In the genomic region with DNA sequence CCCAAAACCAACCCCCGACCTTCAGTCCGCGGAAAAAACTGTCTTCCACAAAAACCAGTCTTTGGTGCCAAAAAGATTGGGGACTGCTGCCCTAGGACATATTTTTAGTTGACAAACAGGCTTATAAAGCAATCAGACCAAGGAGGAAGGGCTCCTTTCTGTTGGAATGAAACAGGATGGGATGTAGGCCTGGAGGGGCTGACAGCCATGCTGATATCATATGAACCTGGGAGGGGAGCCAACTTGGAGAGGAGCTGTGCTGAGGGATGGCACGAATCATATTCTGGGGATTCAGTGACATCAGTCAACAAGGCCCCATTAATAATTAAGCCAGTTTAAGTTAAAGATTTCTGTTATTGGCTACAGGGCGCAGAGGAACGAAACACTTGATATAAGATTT, we compare ENCODE assay signal across 20 cellular contexts.
A peak's percentile ranks its signal among the peaks of the same experiment; 100 is the strongest.
DNase-seq lines count a peak whose midpoint lies in the region; ATAC-seq and TF ChIP-seq lines count a peak whose summit lies in the region.
"Had no signal": no experiment of that assay in that cellular context is flagged by ENCODE, and none has a peak within 500 bp of the region (broad histone marks: within the 10 kb centered on the region; RNA-seq: fewer than 3 reads in every experiment).

No MANE protein-coding gene starts in this region.

- no peak for TF ChIP-seq POLR2A in adrenal gland (IDR thresholded peaks at IDR 0.05)

- intact Hi-C loops in left cardiac atrium (cut with DNase I) (no loop called here), heart right ventricle (cut with DNase I) (no loop called here), adrenal gland (cut with DNase I) (no loop called here)

- peaks cover 0 to 4% (median 0%) of the 10 kb centered on the region in 7 donors for H3K27me3 ChIP-seq in heart right ventricle
- H3K27me3 ChIP-seq in adrenal gland: no peaks in the 10 kb centered on the region

- WGBS in heart right ventricle, 2 donors: 53 to 58% methylated on average over 6 of the region's 6 CpGs
- 73 to 80% (median 77%) methylated on average over 6 of the region's 6 CpGs for WGBS in adrenal gland, 4 donors

- H3K27ac ChIP-seq in heart right ventricle: no peak overlapping the region
- H3K27ac ChIP-seq in adrenal gland: no peak overlapping the region
- H3K27ac ChIP-seq: C4-2B had no signal

- peak; percentile 24 for DNase-seq in left cardiac atrium
- no peak for DNase-seq in heart right ventricle
- DNase-seq in M059J (ENCODE audit: low read depth): peak; percentile 16
- DNase-seq in NCI-H446 treated with DMSO at 0.1 percent for 48 hours (lab: John Stamatoyannopoulos, UW): peak; percentile 56
- DNase-seq in left lobe of liver (ENCODE audit: low spot score): no peak
- DNase-seq in adrenal gland: no peak
- DNase-seq in effector CD4-positive, alpha-beta T cell: no peak
- DNase-seq: Caco-2; CD8-positive, alpha-beta T cell; GDM1; Karpas-422; MV-4-11; NCI-H1105; NCI-H1436 treated with DMSO at 0.1 percent for 48 hours; NCI-H2029; NCI-H2227 treated with DMSO at 0.1 percent for 48 hours; NCI-H748 treated with DMSO at 0.1 percent for 48 hours; RPMI8226 had no signal

- H3K4me3 ChIP-seq in heart right ventricle (no peak overlapping the region), adrenal gland (no peak overlapping the region)
- H3K4me3 ChIP-seq: GM12878 had no signal

- no peak for ATAC-seq in left cardiac atrium
- ATAC-seq in heart right ventricle: no peak
- peak; percentile 23 for ATAC-seq in left lobe of liver
- ATAC-seq: CD8-positive, alpha-beta T cell; GM12878 had no signal

- H3K36me3 ChIP-seq in heart right ventricle (no peaks in the 10 kb centered on the region), adrenal gland (replicated peaks in 1 of 2) (no peaks in the 10 kb centered on the region)

- H3K4me1 ChIP-seq in heart right ventricle (no peaks in the 10 kb centered on the region), adrenal gland (replicated peaks in 1 of 2) (peaks cover 0 to 10% of the 10 kb centered on the region in 2 donors)
- H3K4me1 ChIP-seq: Caco-2 had no signal

- no peak for TF ChIP-seq CTCF in heart right ventricle (IDR thresholded peaks at IDR 0.05)
- no peak for TF ChIP-seq CTCF in adrenal gland (IDR thresholded peaks at IDR 0.05)

- H3K9me3 ChIP-seq in heart right ventricle: no peaks in the 10 kb centered on the region
- no peaks in the 10 kb centered on the region for H3K9me3 ChIP-seq in adrenal gland (replicated peaks in 1 of 3)
- H3K9me3 ChIP-seq: Caco-2 had no signal

Comparison
In these comparisons a context has a peak if more than half of its experiments do, and no peak if none do; other contexts are left out.
1. DNase-seq: peak in left cardiac atrium (single experiment), M059J (single experiment) and NCI-H446 treated with DMSO at 0.1 percent for 48 hours (single experiment); none in heart right ventricle (0 of 2), left lobe of liver (single experiment), adrenal gland (0 of 7) and effector CD4-positive, alpha-beta T cell (single experiment).